In the genomic region with DNA sequence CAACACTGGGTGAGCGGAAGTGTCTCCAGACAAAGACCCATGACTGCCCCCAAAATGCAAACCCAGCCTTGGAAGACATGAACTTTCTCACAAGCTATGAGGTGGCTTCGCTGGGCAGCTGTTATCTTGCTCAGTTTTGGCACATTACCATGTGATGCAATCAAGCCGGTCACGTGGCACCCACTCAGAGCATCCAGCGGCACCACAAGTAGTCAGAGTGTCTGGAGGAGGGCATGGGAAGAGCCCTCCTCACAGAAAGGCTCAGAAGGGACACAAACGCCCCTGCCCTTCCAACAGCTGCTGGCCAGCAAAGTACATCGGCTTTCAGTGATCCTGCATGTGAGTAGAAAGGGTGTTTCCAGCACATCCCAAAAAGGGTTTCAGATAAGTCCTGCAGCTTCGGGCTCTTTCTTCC, we compare ENCODE assay signal across 8 cellular contexts.
DNase-seq lines count a peak whose midpoint lies in the region; ATAC-seq and TF ChIP-seq lines count a peak whose summit lies in the region.

No MANE protein-coding gene starts in this region.

- no peaks in the 10 kb centered on the region for H3K27me3 ChIP-seq in GM23248 (replicated peaks; ENCODE audit: insufficient read depth)

- H3K9ac ChIP-seq in GM23248 = peak overlapping the region; percentile 31; the same call in 1 of the 2 replicates

- in situ Hi-C loops in GM23248 (cut with MboI) = no loop called here

- no peak for ATAC-seq in HG02571 (IDR thresholded peaks at IDR 0.05; ENCODE audit: unreplicated experiment)
- ATAC-seq in GM18520 (IDR thresholded peaks at IDR 0.05; ENCODE audit: unreplicated experiment) = no peak

- no peaks in the 10 kb centered on the region for H3F3A ChIP-seq in GM23248 (ENCODE audit: insufficient read depth)

- no peak overlapping the region for H3K4me2 ChIP-seq in GM23248 (ENCODE audit: unreplicated experiment)

- H3K36me3 ChIP-seq in GM23248 (ENCODE audit: low read depth) = no peaks in the 10 kb centered on the region

- no peaks in the 10 kb centered on the region for H3K9me3 ChIP-seq in GM23248 (ENCODE audit: low read depth)

- no peak overlapping the region for H3K27ac ChIP-seq in GM23248

- no peak overlapping the region for H2AFZ ChIP-seq in GM23248

- no peak overlapping the region for H3K4me3 ChIP-seq in GM23248
- no peak overlapping the region for H3K4me3 ChIP-seq in fibroblast of the aortic adventitia (ENCODE audit: low read depth, low read length)

- TF ChIP-seq CTCF in fibroblast of the aortic adventitia (IDR thresholded peaks at IDR 0.05; ENCODE audit: insufficient read depth, low read length) = no peak

- WGBS in GM23248 (ENCODE audit: low coverage in 1 of 2, low lambda C conversion rate in 2 of 2, missing lambda C conversion rate in 2 of 2), 2 experiments = 38 to 43% methylated on average over 8 of the region's 8 CpGs

- H3K79me2 ChIP-seq in GM23248 (ENCODE audit: insufficient read depth) = no peaks in the 10 kb centered on the region

- peaks cover 7% of the 10 kb centered on the region for H3K4me1 ChIP-seq in GM23248 (ENCODE audit: insufficient read depth)

- H3K9me2 ChIP-seq in GM23248 (ENCODE audit: insufficient read depth) = no peaks in the 10 kb centered on the region

- H4K20me1 ChIP-seq in GM23248 (ENCODE audit: insufficient read depth) = no peaks in the 10 kb centered on the region

- DNase-seq in GM23248 (peak; percentile 90), NCI-H69 (lab: John Stamatoyannopoulos, UW) (peak; percentile 33), fibroblast of the aortic adventitia (ENCODE audit: low read depth) (peak; percentile 93), renal cortical epithelial cell (ENCODE audit: low read depth) (peak; percentile 55), GM19238 (ENCODE audit: insufficient read length, low spot score) (no peak), T-helper 2 cell (no peak)

Comparison
In these comparisons a context has a peak if more than half of its experiments do, and no peak if none do; other contexts are left out.
1. DNase-seq: peak in GM23248 (single experiment), NCI-H69 (single experiment), fibroblast of the aortic adventitia (single experiment) and renal cortical epithelial cell (single experiment); none in GM19238 (single experiment) and T-helper 2 cell (0 of 5).